In genomic region chr1:24080131-24080530, GRCh38 we compare ENCODE assay signal across 24 cellular contexts. TPM values are rescaled to one million over a fixed set of nuclear protein-coding genes. Genes with fewer than 3 reads are reported as not detected.
"Had no signal": no experiment of that assay in that cellular context is flagged by ENCODE, and none has a peak within 500 bp of the region (broad histone marks: within the 10 kb centered on the region; RNA-seq: fewer than 3 reads in every experiment).

No MANE protein-coding gene starts in this region.

- FAIRE-seq: RCC 7860 had no signal

- ATAC-seq: activated CD8-positive, alpha-beta T cell treated with anti-CD3 and anti-CD28 coated beads, Interleukin-2, amount 10 ng/mL, durations not matched to agents 7 days and 5 days; T-helper 17 cell; WTC11 had no signal

- DNase-seq: activated CD4-positive, alpha-beta T cell treated with anti-CD3 and anti-CD28 coated beads for 48 hours; activated CD4-positive, alpha-beta T cell treated with anti-CD3 and anti-CD28 coated beads, Interleukin-2, amount 50 U/mL, for 4 hours; activated CD4-positive, CD25-positive, alpha-beta regulatory T cell treated with anti-CD3 and anti-CD28 coated beads, Interleukin-2, amount 50 U/mL, for 72 hours; activated CD8-positive, alpha-beta memory T cell treated with anti-CD3 and anti-CD28 coated beads, Interleukin-2, amount 50 U/mL, for 48 hours; activated CD8-positive, alpha-beta T cell treated with anti-CD3 and anti-CD28 coated beads, Interleukin-2, amount 10 ng/mL, durations not matched to agents 7 days and 5 days; activated naive CD4-positive, alpha-beta T cell; activated T-cell treated with anti-CD3 and anti-CD28 coated beads, Interleukin-2, amount 50 U/mL, for 1 hour; aorta; KG1; NCI-H1092; NCI-H1417; NCI-H1694; NCI-H2029; NCI-H2107; NCI-H345; NCI-H510A; NCI-H526 treated with DMSO at 0.1 percent for 48 hours; NK-92 treated with Interleukin-12 subunit alpha and Interleukin-12 subunit beta, amount 100 ng/mL, for 24 hours; SIG-M5; T-helper 17 cell; T-helper 9 cell had no signal

RNA-seq across cellular contexts. Expression of gene MYOM3, which starts 31.8 kb away (rescaled TPM):
- total RNA-seq: activated CD8-positive, alpha-beta T cell treated with anti-CD3 and anti-CD28 coated beads, Interleukin-2, amount 10 ng/mL, durations not matched to agents 7 days and 5 days; LHCN-M2; T-helper 17 cell had no signal
